Comparison of ENCODE assay signal across 8 cellular contexts in genomic region chr3:110881069-110881468, GRCh38.
DNase-seq lines count a peak whose midpoint lies in the region; ATAC-seq and TF ChIP-seq lines count a peak whose summit lies in the region.

No MANE protein-coding gene starts in this region.

- H3K9me1 ChIP-seq in IMR-90 (ENCODE audit: insufficient read depth, low read length) = no peaks in the 10 kb centered on the region

- H3K4me2 ChIP-seq in IMR-90 (ENCODE audit: low read depth, low read length) = peak overlapping the region; percentile 54; the same call in 1 of the 2 replicates

- H3K14ac ChIP-seq in IMR-90 (replicated peaks; ENCODE audit: low read depth, low read length) = no peak overlapping the region; the same call in 1 of the 2 replicates

- H3K9me3 ChIP-seq in IMR-90 (ENCODE audit: control insufficient read depth, insufficient read depth, low read length) = no peaks in the 10 kb centered on the region
- no peaks in the 10 kb centered on the region for H3K9me3 ChIP-seq in WERI-Rb-1 (ENCODE audit: severe bottlenecking)

- ATAC-seq in GM21390 (IDR thresholded peaks at IDR 0.05; ENCODE audit: unreplicated experiment) = peak; percentile 94
- ATAC-seq in IMR-90 (ENCODE audit: low read depth) = no peak

- TF ChIP-seq CTCF in IMR-90 (conservative IDR thresholded peaks at IDR 0.05; ENCODE audit: low read depth, low read length) = no peak
- TF ChIP-seq CTCF in WERI-Rb-1 (IDR thresholded peaks at IDR 0.05; ENCODE audit: low read depth, low read length) = peak; percentile 74

- WGBS in IMR-90 (ENCODE audit: extremely low coverage in 2 of 2, insufficient read length in 1 of 2), 2 experiments = 54% methylated on average over 3 of the region's 4 CpGs; no CpG with 5 or more reads in 1 of the 2 experiments

- no peak overlapping the region for H4K91ac ChIP-seq in IMR-90 (ENCODE audit: insufficient read depth, low read depth, low read length)

- CTCF ChIA-PET in IMR-90 (lab: Yijun Ruan, JAX) = interaction anchor here (0.5 kb wide), 1 partner anchor 192 kb away, joined by 3 read pairs; no protein-coding TSS in a partner anchor

- in situ Hi-C loops in G401 (cut with HindIII; ENCODE audit: low sequenced_read_pairs) = no loop called here
- in situ Hi-C loops in IMR-90 (cut with MboI; ENCODE audit: low sequenced_read_pairs) = no loop called here

- no peak overlapping the region for H3K23ac ChIP-seq in IMR-90 (ENCODE audit: low read depth, low read length)

- no peak for TF ChIP-seq RAD21 in IMR-90 (IDR thresholded peaks at IDR 0.05; ENCODE audit: low read length)

- H3K4me3 ChIP-seq in IMR-90 (ENCODE audit: insufficient read depth, low read depth, low read length) = no peak overlapping the region
- H3K4me3 ChIP-seq in WERI-Rb-1 (ENCODE audit: low read depth, low read length) = no peak overlapping the region

- no peak overlapping the region for H2BK5ac ChIP-seq in IMR-90 (ENCODE audit: low read depth, low read length, poor library complexity, severe bottlenecking)

- no peaks in the 10 kb centered on the region for H3K4me1 ChIP-seq in IMR-90 (ENCODE audit: control insufficient read depth, insufficient read depth, low read length)

- no peak overlapping the region for H2BK120ac ChIP-seq in IMR-90 (ENCODE audit: low read depth, low read length)

- H2AK5ac ChIP-seq in IMR-90 (ENCODE audit: low read depth, low read length) = no peak overlapping the region

- dilution Hi-C loops in IMR-90 (cut with HindIII; ENCODE audit: low sequenced_read_pairs, unreplicated experiment) = no loop called here

- no TSS peak for BruUV-seq in IMR-90 (replicated peaks; lab: Mats Ljungman, UMichigan)

- H4K8ac ChIP-seq in IMR-90 (ENCODE audit: low read depth in 2 of 2, low read length in 2 of 2) = no peak overlapping the region

- no peak overlapping the region for H4K5ac ChIP-seq in IMR-90 (ENCODE audit: low read depth, low read length)

- H2AFZ ChIP-seq in IMR-90 (replicated peaks; ENCODE audit: low read length, poor library complexity) = no peak overlapping the region

- no peaks in the 10 kb centered on the region for H3K79me1 ChIP-seq in IMR-90 (ENCODE audit: low read depth in 1 of 2, low read length in 2 of 2)

- H3K36me3 ChIP-seq in IMR-90 (ENCODE audit: control insufficient read depth, insufficient read depth, low read length) (no peaks in the 10 kb centered on the region), WERI-Rb-1 (no peaks in the 10 kb centered on the region)

- no peak overlapping the region for H3K4ac ChIP-seq in IMR-90 (ENCODE audit: low read depth, low read length)

- TF ChIP-seq POLR2A in IMR-90 (IDR thresholded peaks at IDR 0.05; ENCODE audit: low read depth, low read length) = no peak

- no peak overlapping the region for H3K56ac ChIP-seq in IMR-90 (ENCODE audit: extremely low read depth, insufficient read depth, low read length)

- no peak overlapping the region for H2BK15ac ChIP-seq in IMR-90 (ENCODE audit: low read depth, low read length)

- H2BK20ac ChIP-seq in IMR-90 (ENCODE audit: low read depth, low read length) = no peak overlapping the region

- peak; percentile 27 for DNase-seq in G401 (ENCODE audit: low spot score)
- DNase-seq in IMR-90 = peak; percentile 54
- DNase-seq in WERI-Rb-1 = peak; percentile 40
- peak; percentile 60 for DNase-seq in iris pigment epithelial cell (ENCODE audit: low read depth)
- no peak for DNase-seq in effector CD8-positive, alpha-beta T cell (lab: John Stamatoyannopoulos, UW)
- no peak for DNase-seq in SW 1271 (lab: John Stamatoyannopoulos, UW)
- no peak for DNase-seq in GDM1 (lab: John Stamatoyannopoulos, UW)

- no peak overlapping the region for H2AK9ac ChIP-seq in IMR-90 (replicated peaks; ENCODE audit: low read depth, low read length, poor library complexity)

- no peak overlapping the region for H3K18ac ChIP-seq in IMR-90 (ENCODE audit: low read depth, low read length)

- H3K27me3 ChIP-seq in IMR-90 (ENCODE audit: control insufficient read depth, insufficient read depth, low read length) (no peaks in the 10 kb centered on the region), WERI-Rb-1 (ENCODE audit: insufficient read depth, low read depth, severe bottlenecking) (no peaks in the 10 kb centered on the region)

- POLR2A ChIA-PET in IMR-90 (lab: Charles Lee; ENCODE audit: unreplicated experiment) = no interaction called here

- H4K20me1 ChIP-seq in IMR-90 (ENCODE audit: insufficient read depth, low read length) = no peaks in the 10 kb centered on the region

- intact Hi-C loops in IMR-90 (cut with micrococcal nuclease) = no loop called here

- no peak overlapping the region for H3K27ac ChIP-seq in IMR-90 (ENCODE audit: insufficient read depth, low read length)
- H3K27ac ChIP-seq in WERI-Rb-1 = no peak overlapping the region

- no peak overlapping the region for H3K9ac ChIP-seq in IMR-90 (ENCODE audit: low read depth, low read length)

TF ChIP-seq in IMR-90, 13 proteins besides CTCF, POLR2A, EP300 and RAD21:
- TF ChIP-seq CHD1 (IDR thresholded peaks at IDR 0.05; ENCODE audit: low read depth, low read length) (no peak), USF2 (IDR thresholded peaks at IDR 0.05; ENCODE audit: low read depth, low read length) (no peak), BHLHE40 (IDR thresholded peaks at IDR 0.05; ENCODE audit: low read depth, low read length) (no peak), MXI1 (IDR thresholded peaks at IDR 0.05; ENCODE audit: borderline replicate concordance, low read depth, low read length) (no peak), SMC3 (IDR thresholded peaks at IDR 0.05; ENCODE audit: low read depth, low read length) (no peak), MAFK (IDR thresholded peaks at IDR 0.05; ENCODE audit: low read depth, low read length) (no peak), RCOR1 (IDR thresholded peaks at IDR 0.05; ENCODE audit: insufficient replicate concordance, low read length) (no peak), FOS (IDR thresholded peaks at IDR 0.05; ENCODE audit: low read depth, low read length) (no peak), MAZ (IDR thresholded peaks at IDR 0.05; ENCODE audit: borderline replicate concordance, low read depth, low read length) (no peak), CEBPB (IDR thresholded peaks at IDR 0.05; ENCODE audit: low read depth, low read length) (no peak), ELK1 (IDR thresholded peaks at IDR 0.05; ENCODE audit: borderline replicate concordance, low read depth, low read length) (no peak), NFE2L2 (IDR thresholded peaks at IDR 0.05; ENCODE audit: low read depth, low read length) (no peak), RFX5 (IDR thresholded peaks at IDR 0.05; ENCODE audit: low read depth, low read length) (no peak)

Comparison
In these comparisons a context has a peak if more than half of its experiments do, and no peak if none do; other contexts are left out.
1. DNase-seq: peak in G401 (single experiment), IMR-90 (single experiment), WERI-Rb-1 (single experiment) and iris pigment epithelial cell (single experiment); none in effector CD8-positive, alpha-beta T cell (single experiment), SW 1271 (0 of 2) and GDM1 (single experiment).